ENCODE assay signal across 1 cellular context in genomic region chr5:1010181-1010510, GRCh38.
TF ChIP-seq lines count a peak whose summit lies in the region.

No MANE protein-coding gene starts in this region.

TF ChIP-seq in WTC11, 78 proteins besides CTCF, POLR2A, EP300 and RAD21 (continued from another document):
- TF ChIP-seq AFF4 (CRISPR knock-in tag; IDR thresholded peaks at IDR 0.05; ENCODE audit: borderline replicate concordance) (no peak), ZNF219 (CRISPR knock-in tag; IDR thresholded peaks at IDR 0.05; ENCODE audit: borderline replicate concordance) (no peak), MLX (CRISPR knock-in tag; IDR thresholded peaks at IDR 0.05) (no peak), HMGA2 (CRISPR knock-in tag; IDR thresholded peaks at IDR 0.05) (no peak), RORB (CRISPR knock-in tag; IDR thresholded peaks at IDR 0.05) (no peak), IRF2 (CRISPR knock-in tag; IDR thresholded peaks at IDR 0.05; ENCODE audit: borderline replicate concordance, low read depth) (no peak), SMAD4 (CRISPR knock-in tag; IDR thresholded peaks at IDR 0.05) (no peak)
TF ChIP-seq in WTC11: peak in this region for 0.
